Comparison of ENCODE assay signal across 16 cellular contexts in genomic region chr2:169010633-169011460, GRCh38.
"Had no signal": no experiment of that assay in that cellular context is flagged by ENCODE, and none has a peak within 500 bp of the region (broad histone marks: within the 10 kb centered on the region; RNA-seq: fewer than 3 reads in every experiment).

No MANE protein-coding gene starts in this region.

- DNase-seq: activated CD4-positive, alpha-beta T cell treated with anti-CD3 and anti-CD28 coated beads for 36 hours; activated CD8-positive, alpha-beta memory T cell treated with anti-CD3 and anti-CD28 coated beads, Interleukin-2, amount 50 U/mL, for 4 hours; activated CD8-positive, alpha-beta T cell treated with anti-CD3 and anti-CD28 coated beads for 36 hours; activated naive CD4-positive, alpha-beta T cell; aorta; caudate nucleus; cortex of kidney; effector memory CD4-positive, alpha-beta T cell; glutamatergic neuron; immature natural killer cell; natural killer cell; nucleus accumbens; stimulated activated CD4-positive, alpha-beta T cell treated with anti-CD3 and anti-CD28 coated beads, Interleukin-2, amount 100 ng/mL, for 24 hours; stimulated activated naive CD4-positive, alpha-beta T cell; substantia nigra; T1000 had no signal
